Comparison of ENCODE assay signal across 1 cellular context in genomic region chr4:16607693-16608092, GRCh38.
TF ChIP-seq lines count a peak whose summit lies in the region.

No MANE protein-coding gene starts in this region.

TF ChIP-seq in GM23338, 12 proteins besides CTCF, POLR2A, EP300 and RAD21 (continued from another document):
- no peak for TF ChIP-seq ZNF462 (CRISPR knock-in tag; IDR thresholded peaks at IDR 0.05)
- TF ChIP-seq CREB1 (CRISPR knock-in tag; IDR thresholded peaks at IDR 0.05; ENCODE audit: low read depth): no peak
- no peak for TF ChIP-seq NANOG (IDR thresholded peaks at IDR 0.05; ENCODE audit: borderline replicate concordance)
- TF ChIP-seq STAT1 (IDR thresholded peaks at IDR 0.05; ENCODE audit: unreplicated experiment): no peak
- TF ChIP-seq JUNB (IDR thresholded peaks at IDR 0.05; ENCODE audit: unreplicated experiment): no peak
